1 cellular context compared by ENCODE assay signal in the genomic region with DNA sequence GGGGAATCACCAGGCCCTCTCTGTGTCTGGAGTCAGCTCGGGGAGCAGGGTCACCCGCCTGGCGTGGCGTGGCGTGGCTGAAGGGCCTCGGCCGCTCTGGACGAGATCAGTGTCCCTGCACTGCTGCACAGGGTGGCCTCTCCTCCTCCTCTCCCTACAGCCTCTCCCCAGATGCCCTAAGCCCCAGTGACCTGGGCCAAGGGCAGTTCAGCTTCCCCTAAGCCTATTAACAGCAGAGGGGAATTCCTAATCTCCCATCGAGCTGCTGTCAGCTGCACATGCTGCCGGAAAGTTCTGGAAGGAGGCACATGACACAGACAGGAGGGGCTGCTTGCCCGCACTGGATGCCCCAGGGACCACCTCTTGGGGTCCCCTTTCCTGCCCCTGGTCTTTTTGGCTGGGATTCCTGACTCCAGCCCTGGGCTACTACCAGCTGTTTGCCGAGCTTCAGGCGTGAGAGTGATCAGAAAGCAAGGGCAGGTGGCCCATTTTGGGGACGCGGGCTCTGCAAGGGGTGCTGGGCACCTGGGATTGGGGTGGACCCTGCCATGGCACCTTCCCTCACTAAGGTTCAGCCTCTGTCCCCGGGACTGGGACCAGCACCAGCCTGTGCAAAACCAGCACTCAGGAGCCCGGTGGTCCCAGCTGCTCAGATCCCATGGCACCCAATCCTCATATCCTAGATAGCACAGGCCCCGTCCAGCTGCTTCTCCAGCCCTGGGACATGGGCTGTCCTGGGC.
TF ChIP-seq lines count a peak whose summit lies in the region.

No MANE protein-coding gene starts in this region.

TF ChIP-seq in HepG2, 621 proteins besides CTCF, POLR2A, EP300 and RAD21 (continued from another document and continues in another):
- TF ChIP-seq, protein P1, sequence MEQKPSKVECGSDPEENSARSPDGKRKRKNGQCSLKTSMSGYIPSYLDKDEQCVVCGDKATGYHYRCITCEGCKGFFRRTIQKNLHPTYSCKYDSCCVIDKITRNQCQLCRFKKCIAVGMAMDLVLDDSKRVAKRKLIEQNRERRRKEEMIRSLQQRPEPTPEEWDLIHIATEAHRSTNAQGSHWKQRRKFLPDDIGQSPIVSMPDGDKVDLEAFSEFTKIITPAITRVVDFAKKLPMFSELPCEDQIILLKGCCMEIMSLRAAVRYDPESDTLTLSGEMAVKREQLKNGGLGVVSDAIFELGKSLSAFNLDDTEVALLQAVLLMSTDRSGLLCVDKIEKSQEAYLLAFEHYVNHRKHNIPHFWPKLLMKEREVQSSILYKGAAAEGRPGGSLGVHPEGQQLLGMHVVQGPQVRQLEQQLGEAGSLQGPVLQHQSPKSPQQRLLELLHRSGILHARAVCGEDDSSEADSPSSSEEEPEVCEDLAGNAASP (CRISPR knock-in tag; IDR thresholded peaks at IDR 0.05; ENCODE audit: borderline replicate concordance): peak; percentile 83; the same call in 1 of the 2 replicates
- TF ChIP-seq ZBTB44 (CRISPR knock-in tag; IDR thresholded peaks at IDR 0.05) (no peak), ZNF530 (CRISPR knock-in tag; IDR thresholded peaks at IDR 0.05; ENCODE audit: low read depth) (no peak), ZNF205 (CRISPR knock-in tag; IDR thresholded peaks at IDR 0.05) (peak; percentile 34; the same call in 1 of the 2 replicates), ZNF180 (CRISPR knock-in tag; IDR thresholded peaks at IDR 0.05; ENCODE audit: borderline replicate concordance, low read depth) (no peak), ZNF326 (CRISPR knock-in tag; IDR thresholded peaks at IDR 0.05; ENCODE audit: borderline replicate concordance) (no peak), ZNF562 (CRISPR knock-in tag; IDR thresholded peaks at IDR 0.05; ENCODE audit: borderline replicate concordance) (no peak), ZNF263 (CRISPR knock-in tag; IDR thresholded peaks at IDR 0.05) (0 out of 2 replicates have a peak, but pooled peaks have one; percentile 14), ZNF564 (CRISPR knock-in tag; IDR thresholded peaks at IDR 0.05) (no peak), ZNF318 (CRISPR knock-in tag; IDR thresholded peaks at IDR 0.05) (no peak), ZSCAN12 (CRISPR knock-in tag; IDR thresholded peaks at IDR 0.05) (no peak), DR1 (CRISPR knock-in tag; IDR thresholded peaks at IDR 0.05) (no peak), ZNF792 (CRISPR knock-in tag; IDR thresholded peaks at IDR 0.05) (no peak), KDM3A (CRISPR knock-in tag; IDR thresholded peaks at IDR 0.05; ENCODE audit: low read depth) (0 out of 2 replicates have a peak, but pooled peaks have one; percentile 40), ZNF768 (CRISPR knock-in tag; IDR thresholded peaks at IDR 0.05) (peak; percentile 21; the same call in 1 of the 2 replicates), ZNF382 (CRISPR knock-in tag; IDR thresholded peaks at IDR 0.05; ENCODE audit: borderline replicate concordance) (no peak), XRCC5 (optimal IDR thresholded peaks at IDR 0.05; ENCODE audit: low read length) (no peak), ZNF547 (CRISPR knock-in tag; IDR thresholded peaks at IDR 0.05) (peak; percentile 63; the same call in 1 of the 2 replicates), ZNF572 (CRISPR knock-in tag; IDR thresholded peaks at IDR 0.05) (0 out of 2 replicates have a peak, but pooled peaks have one; percentile 56), MNT (IDR thresholded peaks at IDR 0.05) (peak; percentile 16; the same call in 1 of the 2 replicates), SMARCE1 (IDR thresholded peaks at IDR 0.05; ENCODE audit: borderline replicate concordance) (no peak), ZFP82 (CRISPR knock-in tag; IDR thresholded peaks at IDR 0.05; ENCODE audit: borderline replicate concordance) (no peak), ZBTB4 (CRISPR knock-in tag; IDR thresholded peaks at IDR 0.05; ENCODE audit: borderline replicate concordance) (no peak), SRSF1 (optimal IDR thresholded peaks at IDR 0.05; ENCODE audit: low read depth, low read length) (no peak), ZNF33A (CRISPR knock-in tag; IDR thresholded peaks at IDR 0.05; ENCODE audit: borderline replicate concordance) (no peak)
- TF ChIP-seq, protein P2, sequence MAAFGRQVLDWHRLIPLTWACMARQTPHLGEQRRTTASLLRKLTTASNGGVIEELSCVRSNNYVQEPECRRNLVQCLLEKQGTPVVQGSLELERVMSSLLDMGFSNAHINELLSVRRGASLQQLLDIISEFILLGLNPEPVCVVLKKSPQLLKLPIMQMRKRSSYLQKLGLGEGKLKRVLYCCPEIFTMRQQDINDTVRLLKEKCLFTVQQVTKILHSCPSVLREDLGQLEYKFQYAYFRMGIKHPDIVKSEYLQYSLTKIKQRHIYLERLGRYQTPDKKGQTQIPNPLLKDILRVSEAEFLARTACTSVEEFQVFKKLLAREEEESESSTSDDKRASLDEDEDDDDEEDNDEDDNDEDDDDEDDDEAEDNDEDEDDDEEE (CRISPR knock-in tag; IDR thresholded peaks at IDR 0.05): no peak
- TF ChIP-seq, protein P3, sequence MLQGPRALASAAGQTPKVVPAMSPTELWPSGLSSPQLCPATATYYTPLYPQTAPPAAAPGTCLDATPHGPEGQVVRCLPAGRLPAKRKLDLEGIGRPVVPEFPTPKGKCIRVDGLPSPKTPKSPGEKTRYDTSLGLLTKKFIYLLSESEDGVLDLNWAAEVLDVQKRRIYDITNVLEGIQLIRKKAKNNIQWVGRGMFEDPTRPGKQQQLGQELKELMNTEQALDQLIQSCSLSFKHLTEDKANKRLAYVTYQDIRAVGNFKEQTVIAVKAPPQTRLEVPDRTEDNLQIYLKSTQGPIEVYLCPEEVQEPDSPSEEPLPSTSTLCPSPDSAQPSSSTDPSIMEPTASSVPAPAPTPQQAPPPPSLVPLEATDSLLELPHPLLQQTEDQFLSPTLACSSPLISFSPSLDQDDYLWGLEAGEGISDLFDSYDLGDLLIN (CRISPR knock-in tag; IDR thresholded peaks at IDR 0.05; ENCODE audit: borderline replicate concordance): no peak
- TF ChIP-seq, protein P4, sequence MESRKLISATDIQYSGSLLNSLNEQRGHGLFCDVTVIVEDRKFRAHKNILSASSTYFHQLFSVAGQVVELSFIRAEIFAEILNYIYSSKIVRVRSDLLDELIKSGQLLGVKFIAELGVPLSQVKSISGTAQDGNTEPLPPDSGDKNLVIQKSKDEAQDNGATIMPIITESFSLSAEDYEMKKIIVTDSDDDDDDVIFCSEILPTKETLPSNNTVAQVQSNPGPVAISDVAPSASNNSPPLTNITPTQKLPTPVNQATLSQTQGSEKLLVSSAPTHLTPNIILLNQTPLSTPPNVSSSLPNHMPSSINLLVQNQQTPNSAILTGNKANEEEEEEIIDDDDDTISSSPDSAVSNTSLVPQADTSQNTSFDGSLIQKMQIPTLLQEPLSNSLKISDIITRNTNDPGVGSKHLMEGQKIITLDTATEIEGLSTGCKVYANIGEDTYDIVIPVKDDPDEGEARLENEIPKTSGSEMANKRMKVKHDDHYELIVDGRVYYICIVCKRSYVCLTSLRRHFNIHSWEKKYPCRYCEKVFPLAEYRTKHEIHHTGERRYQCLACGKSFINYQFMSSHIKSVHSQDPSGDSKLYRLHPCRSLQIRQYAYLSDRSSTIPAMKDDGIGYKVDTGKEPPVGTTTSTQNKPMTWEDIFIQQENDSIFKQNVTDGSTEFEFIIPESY (CRISPR knock-in tag; IDR thresholded peaks at IDR 0.05): no peak
